8 cellular contexts compared by ENCODE assay signal in genomic region chr6:28789553-28790083, GRCh38.
DNase-seq lines count a peak whose midpoint lies in the region; ATAC-seq, FAIRE-seq and TF ChIP-seq lines count a peak whose summit lies in the region.

No MANE protein-coding gene starts in this region.

- peak overlapping the region; percentile 49 to 79 (median 70) for H3K4me3 ChIP-seq in keratinocyte (ENCODE audit: control insufficient read depth in 2 of 3, extremely low read depth in 1 of 3, insufficient read depth in 2 of 3, low read depth in 1 of 3, low read length in 3 of 3)

- no peaks in the 10 kb centered on the region for H3K4me1 ChIP-seq in keratinocyte (ENCODE audit: control insufficient read depth, extremely low read depth, insufficient read depth, low read length)

- H3K9ac ChIP-seq in keratinocyte (ENCODE audit: control insufficient read depth, extremely low read depth, insufficient read depth, low read length) = no peak overlapping the region

- peaks cover 2% of the 10 kb centered on the region for H4K20me1 ChIP-seq in keratinocyte (ENCODE audit: control insufficient read depth, extremely low read depth, insufficient read depth, low read length)

- no peaks in the 10 kb centered on the region for H3K79me2 ChIP-seq in keratinocyte (ENCODE audit: control insufficient read depth, insufficient read depth, low read length)

- dilution Hi-C loops in keratinocyte (cut with MboI; ENCODE audit: extremely low pct_ligation_motif_present, low sequenced_read_pairs) = no loop called here

- DNase-seq in SIG-M5 treated with dmso at 0.1 percent for 504 hours (lab: John Stamatoyannopoulos, UW; ENCODE audit: unreplicated experiment) = peak; percentile 52
- DNase-seq in SIG-M5 (lab: John Stamatoyannopoulos, UW) = no peak
- DNase-seq in NCI-H1694 (lab: John Stamatoyannopoulos, UW) = peak; percentile 61
- peak; percentile 81 for DNase-seq in activated CD8-positive, alpha-beta memory T cell treated with anti-CD3 and anti-CD28 coated beads, Interleukin-2, amount 50 U/mL, for 48 hours
- peak; percentile 42 for DNase-seq in keratinocyte (ENCODE audit: low read depth, low spot score)
- DNase-seq in activated gamma-delta T cell treated with Interleukin-2 at 50 U/mL for 16 hours = no peak

- H2AFZ ChIP-seq in keratinocyte (ENCODE audit: control insufficient read depth, low read length) = peak overlapping the region; percentile 85

- H3K27ac ChIP-seq in keratinocyte (ENCODE audit: control insufficient read depth, insufficient read depth, low read length) = no peak overlapping the region

- H3K9me1 ChIP-seq in keratinocyte (ENCODE audit: control insufficient read depth, extremely low read depth, insufficient read depth, low read length) = no peaks in the 10 kb centered on the region

- no peaks in the 10 kb centered on the region for H3K36me3 ChIP-seq in keratinocyte (ENCODE audit: control insufficient read depth in 2 of 2, extremely low read depth in 1 of 2, insufficient read depth in 2 of 2, low read length in 2 of 2)

- no peaks in the 10 kb centered on the region for H3K9me3 ChIP-seq in keratinocyte (ENCODE audit: control insufficient read depth, low read depth, low read length)

- FAIRE-seq in keratinocyte (lab: Jason Lieb, UNC) = no peak

- H3K4me2 ChIP-seq in keratinocyte (ENCODE audit: control insufficient read depth, extremely low read depth, insufficient read depth, low read depth, low read length) = peak overlapping the region; percentile 71

- no peak for ATAC-seq in HG02852 (IDR thresholded peaks at IDR 0.05; ENCODE audit: unreplicated experiment)
- no peak for ATAC-seq in HG03520 (IDR thresholded peaks at IDR 0.05; ENCODE audit: unreplicated experiment)

- H3K27me3 ChIP-seq in keratinocyte (ENCODE audit: control insufficient read depth, extremely low read depth, insufficient read depth, low read length) = peaks cover 52% of the 10 kb centered on the region

- TF ChIP-seq CTCF in keratinocyte (optimal IDR thresholded peaks at IDR 0.05 in 1 of 3, IDR thresholded peaks at IDR 0.05 in 1 of 3, conservative IDR thresholded peaks at IDR 0.05 in 1 of 3; ENCODE audit: extremely low read depth in 1 of 3, insufficient read depth in 2 of 3, low read length in 3 of 3) = no peak

Comparison
In these comparisons a context has a peak if more than half of its experiments do, and no peak if none do; other contexts are left out.
1. DNase-seq: peak in SIG-M5 treated with dmso at 0.1 percent for 504 hours (single experiment), NCI-H1694 (single experiment), activated CD8-positive, alpha-beta memory T cell treated with anti-CD3 and anti-CD28 coated beads, Interleukin-2, amount 50 U/mL, for 48 hours (single experiment) and keratinocyte (single experiment); none in SIG-M5 (single experiment) and activated gamma-delta T cell treated with Interleukin-2 at 50 U/mL for 16 hours (single experiment).